In genomic region chr20:37179671-37180524, GRCh38 we compare ENCODE assay signal across 8 cellular contexts. TPM values are rescaled to one million over a fixed set of nuclear protein-coding genes. Genes with fewer than 3 reads are reported as not detected.
DNase-seq lines count a peak whose midpoint lies in the region; ATAC-seq and TF ChIP-seq lines count a peak whose summit lies in the region.

No MANE protein-coding gene starts in this region.

- ATAC-seq in activated CD4-positive, alpha-beta T cell treated with anti-CD3 and anti-CD28 coated beads for 36 hours = no peak
- ATAC-seq in GM18520 (IDR thresholded peaks at IDR 0.05; ENCODE audit: unreplicated experiment) (no peak), GM21515 (IDR thresholded peaks at IDR 0.05; ENCODE audit: unreplicated experiment) (no peak)

- peaks cover 13% of the 10 kb centered on the region; the same call in 1 of the 2 replicates for H3K36me3 ChIP-seq in PC-9 (ENCODE audit: low read depth)
- peaks cover 13 to 16% of the 10 kb centered on the region in 2 donors for H3K36me3 ChIP-seq in muscle layer of duodenum (ENCODE audit: control insufficient read depth in 1 of 2, insufficient read depth in 2 of 2, low read length in 2 of 2)

- no peak for TF ChIP-seq CTCF in PC-9 (conservative IDR thresholded peaks at IDR 0.05)

- BruUV-seq in PC-9 (replicated peaks; lab: Mats Ljungman, UMichigan) = TSS peak; percentile 51

- peaks cover 40% of the 10 kb centered on the region for H3K4me1 Mint-ChIP-seq in activated CD4-positive, alpha-beta T cell treated with anti-CD3 and anti-CD28 coated beads for 36 hours

- POLR2A ChIA-PET in activated CD4-positive, alpha-beta T cell treated with anti-CD3 and anti-CD28 coated beads for 36 hours (lab: Charles Lee) = interaction anchor here (0.6 to 1.5 kb wide), 3 partner anchors 11 to 715 kb away, joined by 3 to 12 read pairs (median 3); partner anchors contain the start of gene RBL1
- POLR2A ChIA-PET in PC-9 (lab: Charles Lee; ENCODE audit: unreplicated experiment) = interaction anchor here (0.6 kb wide), 1 partner anchor 16 kb away, joined by 4 read pairs; no protein-coding TSS in a partner anchor

- H3K4me1 ChIP-seq in PC-9 (replicated peaks; ENCODE audit: insufficient read depth) (peaks cover 15% of the 10 kb centered on the region), muscle layer of duodenum (ENCODE audit: control insufficient read depth in 1 of 2, insufficient read depth in 2 of 2, low read length in 2 of 2) (peaks cover 3 to 31% of the 10 kb centered on the region in 2 donors)

- intact Hi-C loops in activated CD4-positive, alpha-beta T cell treated with anti-CD3 and anti-CD28 coated beads for 36 hours (cut with DNase I, micrococcal nuclease) = loop anchor here (1.0 to 5.0 kb wide), 11 partner anchors 84 to 1292 kb away; partner anchors contain the start of genes BLCAP (in 1 of the 2), MANBAL (in 1 of the 2), RALGAPB (in 1 of the 2) and RBL1 (in 1 of the 2)
- intact Hi-C loops in PC-9 (cut with micrococcal nuclease; ENCODE audit: unreplicated experiment) = no loop called here

- H3K79me2 ChIP-seq in PC-9 (ENCODE audit: low read depth) = peaks cover 58% of the 10 kb centered on the region

- no peaks in the 10 kb centered on the region for H3K27me3 ChIP-seq in PC-9 (ENCODE audit: insufficient read depth, low read depth)
- no peaks in the 10 kb centered on the region for H3K27me3 ChIP-seq in muscle layer of duodenum (ENCODE audit: low read depth, low read length)

- no peaks in the 10 kb centered on the region for H3K27me3 Mint-ChIP-seq in activated CD4-positive, alpha-beta T cell treated with anti-CD3 and anti-CD28 coated beads for 36 hours

- H3K4me2 ChIP-seq in PC-9 = peak overlapping the region; percentile 92

- peak overlapping the region; percentile 96 for H2AFZ ChIP-seq in PC-9

- H3F3A ChIP-seq in PC-9 (ENCODE audit: insufficient read depth, low read depth) = peaks cover 8% of the 10 kb centered on the region

- peak overlapping the region; percentile 87 for H3K4me3 Mint-ChIP-seq in activated CD4-positive, alpha-beta T cell treated with anti-CD3 and anti-CD28 coated beads for 36 hours

- CTCF ChIA-PET in activated CD4-positive, alpha-beta T cell treated with anti-CD3 and anti-CD28 coated beads for 36 hours (lab: Charles Lee) = interaction anchor here (0.7 to 4.6 kb wide), 5 partner anchors 10 to 280 kb away, joined by 3 to 36 read pairs (median 10); no protein-coding TSS in a partner anchor
- CTCF ChIA-PET in PC-9 (lab: Charles Lee) = no interaction called here

- peak overlapping the region; percentile 87 for H3K27ac ChIP-seq in PC-9
- peak overlapping the region; percentile 94 for H3K27ac ChIP-seq in muscle layer of duodenum (ENCODE audit: low read length)

- H3K4me3 ChIP-seq in PC-9 (peak overlapping the region; percentile 88), muscle layer of duodenum (ENCODE audit: low read depth in 1 of 2, low read length in 2 of 2) (peak overlapping the region; percentile 90 to 97)

- peak overlapping the region; percentile 92 for H3K27ac Mint-ChIP-seq in activated CD4-positive, alpha-beta T cell treated with anti-CD3 and anti-CD28 coated beads for 36 hours

- H3K36me3 Mint-ChIP-seq in activated CD4-positive, alpha-beta T cell treated with anti-CD3 and anti-CD28 coated beads for 36 hours (ENCODE audit: low read depth) = peaks cover 26% of the 10 kb centered on the region

- peaks cover 35% of the 10 kb centered on the region for H4K20me1 ChIP-seq in PC-9 (ENCODE audit: insufficient read depth)

- no peaks in the 10 kb centered on the region for H3K9me2 ChIP-seq in PC-9 (ENCODE audit: insufficient read depth)

- H3K9me3 Mint-ChIP-seq in activated CD4-positive, alpha-beta T cell treated with anti-CD3 and anti-CD28 coated beads for 36 hours (ENCODE audit: low read depth) = no peaks in the 10 kb centered on the region

- no peaks in the 10 kb centered on the region for H3K9me3 ChIP-seq in PC-9 (ENCODE audit: insufficient read depth, low read depth)
- no peaks in the 10 kb centered on the region for H3K9me3 ChIP-seq in muscle layer of duodenum (ENCODE audit: control insufficient read depth in 1 of 2, low read length in 2 of 2)

- in situ Hi-C loops in G401 (cut with HindIII; ENCODE audit: low sequenced_read_pairs) = no loop called here

- DNase-seq in activated CD4-positive, alpha-beta T cell treated with anti-CD3 and anti-CD28 coated beads for 36 hours = no peak
- no peak for DNase-seq in activated CD4-positive, alpha-beta T cell treated with anti-CD3 and anti-CD28 coated beads for 1 hour
- DNase-seq in PC-9 = peak; percentile 7 to 74
- DNase-seq in dedifferentiated amniotic fluid mesenchymal stem cell (ENCODE audit: extremely low spot score) = peak; percentile 43
- no peak for DNase-seq in G401 (ENCODE audit: low spot score)

RNA-seq across cellular contexts. Expression of gene MROH8, which starts 0.6 kb away (rescaled TPM):
- 1 to 10 TPM; 3.0 to 4.5 TPM for total RNA-seq in activated CD4-positive, alpha-beta T cell treated with anti-CD3 and anti-CD28 coated beads for 36 hours
- 3.3 TPM in 2 replicates for total RNA-seq in PC-9 (2021)
- total RNA-seq in G401 (2014; rRNA removed; shearing (Covaris generic)) = 0.07 and 1.8 TPM in 2 replicates

RNA-seq across cellular contexts. Expression of gene RPN2, which starts 0.8 kb away (rescaled TPM):
- 100 to 1,000 TPM; 103 to 115 TPM for total RNA-seq in activated CD4-positive, alpha-beta T cell treated with anti-CD3 and anti-CD28 coated beads for 36 hours
- total RNA-seq in PC-9 (2021) = 164 and 185 TPM in 2 replicates
- 216 and 273 TPM in 2 replicates for total RNA-seq in G401 (2014; rRNA removed; shearing (Covaris generic))

Comparison
In these comparisons a context has a peak if more than half of its experiments do, and no peak if none do; other contexts are left out.
1. DNase-seq: peak in PC-9 (2 of 2) and dedifferentiated amniotic fluid mesenchymal stem cell (single experiment); none in activated CD4-positive, alpha-beta T cell treated with anti-CD3 and anti-CD28 coated beads for 36 hours (single experiment), activated CD4-positive, alpha-beta T cell treated with anti-CD3 and anti-CD28 coated beads for 1 hour (single experiment) and G401 (single experiment).